Comparison of ENCODE assay signal across 11 cellular contexts in genomic region chr6:31813463-31813849, GRCh38. TPM values are rescaled to one million over a fixed set of nuclear protein-coding genes. Genes with fewer than 3 reads are reported as not detected.
DNase-seq lines count a peak whose midpoint lies in the region; ATAC-seq, FAIRE-seq and TF ChIP-seq lines count a peak whose summit lies in the region.
"Had no signal": no experiment of that assay in that cellular context is flagged by ENCODE, and none has a peak within 500 bp of the region (broad histone marks: within the 10 kb centered on the region; RNA-seq: fewer than 3 reads in every experiment).

No MANE protein-coding gene starts in this region.

- ATAC-seq in HepG2 (no peak), HG03135 (IDR thresholded peaks at IDR 0.05; ENCODE audit: unreplicated experiment) (no peak)

- BruUV-seq in HepG2 (replicated peaks; lab: Mats Ljungman, UMichigan): no TSS peak

- H3K9ac ChIP-seq in HepG2 (ENCODE audit: insufficient read depth, low read depth, low read length): peak overlapping the region; percentile 7; the same call in 1 of the 2 replicates
- H3K9ac ChIP-seq in stomach smooth muscle (ENCODE audit: low read length in 2 of 2): peak overlapping the region; percentile 69

- H3K9me3 Mint-ChIP-seq in T-helper 1 cell treated with Interleukin-12 subunit alpha and Interleukin-12 subunit beta and Interleukin-4 antibody, amounts not matched to agents 30 μg/mL and 1 μg/mL, for 36 hours: no peaks in the 10 kb centered on the region

- H3K4me2 ChIP-seq in HepG2 (ENCODE audit: low read depth, low read length): 0 out of 2 replicates have a peak overlapping the region, but pooled peaks have one; percentile 33

- no peak for DNase-seq in T-helper 1 cell
- DNase-seq in ascending aorta (ENCODE audit: low spot score in 2 of 2): no peak
- DNase-seq in HepG2 (ENCODE audit: low spot score): no peak
- no peak for DNase-seq in NOMO-1 (lab: John Stamatoyannopoulos, UW; ENCODE audit: unreplicated experiment in 2 of 2)
- DNase-seq in stimulated activated CD8-positive, alpha-beta memory T cell treated with anti-CD3 and anti-CD28 coated beads, Interleukin-4, amount 100 ng/mL, for 48 hours: no peak
- DNase-seq: NCI-H1092 had no signal

- peaks cover 12% of the 10 kb centered on the region for H3K79me2 ChIP-seq in HepG2 (ENCODE audit: insufficient read depth, low read length)

- no peak for FAIRE-seq in HepG2 (lab: Jason Lieb, UNC)
- FAIRE-seq: A204.1, GM12892 had no signal

- no peaks in the 10 kb centered on the region for H3K27me3 Mint-ChIP-seq in T-helper 1 cell treated with Interleukin-12 subunit alpha and Interleukin-12 subunit beta and Interleukin-4 antibody, amounts not matched to agents 30 μg/mL and 1 μg/mL, for 36 hours (ENCODE audit: low read depth)

- H3K4me3 Mint-ChIP-seq in T-helper 1 cell treated with Interleukin-12 subunit alpha and Interleukin-12 subunit beta and Interleukin-4 antibody, amounts not matched to agents 30 μg/mL and 1 μg/mL, for 36 hours: peak overlapping the region; percentile 90

- H3K27me3 ChIP-seq in ascending aorta: no peaks in the 10 kb centered on the region
- no peaks in the 10 kb centered on the region for H3K27me3 ChIP-seq in HepG2 (ENCODE audit: control insufficient read depth in 1 of 2, insufficient read depth in 2 of 2, low read length in 2 of 2)
- no peaks in the 10 kb centered on the region for H3K27me3 ChIP-seq in stomach smooth muscle (ENCODE audit: control insufficient read depth in 1 of 2, insufficient read depth in 2 of 2, low read length in 2 of 2)

- no peak overlapping the region for H2AFZ ChIP-seq in HepG2 (ENCODE audit: low read length)

- WGBS in HepG2 (ENCODE audit: low lambda C conversion rate): 95% methylated on average over 7 of the region's 7 CpGs

- H3K27ac Mint-ChIP-seq in T-helper 1 cell treated with Interleukin-12 subunit alpha and Interleukin-12 subunit beta and Interleukin-4 antibody, amounts not matched to agents 30 μg/mL and 1 μg/mL, for 36 hours: peak overlapping the region; percentile 87

- H3K36me3 ChIP-seq in ascending aorta (no peaks in the 10 kb centered on the region), HepG2 (replicated peaks in 1 of 2; ENCODE audit: control insufficient read depth in 1 of 2, insufficient read depth in 2 of 2, low read length in 2 of 2) (no peaks in the 10 kb centered on the region), stomach smooth muscle (ENCODE audit: control insufficient read depth in 2 of 2, insufficient read depth in 2 of 2, low read length in 2 of 2) (no peaks in the 10 kb centered on the region)

- CTCF ChIA-PET in HepG2 (lab: Yijun Ruan, JAX; ENCODE audit: low intra/inter-chr PET ratio, low total read pairs): no interaction called here

- H3K4me1 Mint-ChIP-seq in T-helper 1 cell treated with Interleukin-12 subunit alpha and Interleukin-12 subunit beta and Interleukin-4 antibody, amounts not matched to agents 30 μg/mL and 1 μg/mL, for 36 hours (ENCODE audit: low read depth): peaks cover 34% of the 10 kb centered on the region

- no peak for TF ChIP-seq POLR2A in HepG2 (IDR thresholded peaks at IDR 0.05; ENCODE audit: insufficient read depth in 1 of 2, low read depth in 2 of 2, low read length in 2 of 2)

- H3K27ac ChIP-seq in ascending aorta: peak overlapping the region; percentile 96
- H3K27ac ChIP-seq in HepG2 (ENCODE audit: extremely low read length, insufficient read depth, low read length): peak overlapping the region; percentile 95
- H3K27ac ChIP-seq in stomach smooth muscle (ENCODE audit: low read length): peak overlapping the region; percentile 84

- in situ Hi-C loops in HepG2 (cut with HindIII; ENCODE audit: extremely low pct_ligation_motif_present, low pct_unique_long_range_greater_than_20kb): no loop called here

- H3K36me3 Mint-ChIP-seq in T-helper 1 cell treated with Interleukin-12 subunit alpha and Interleukin-12 subunit beta and Interleukin-4 antibody, amounts not matched to agents 30 μg/mL and 1 μg/mL, for 36 hours (ENCODE audit: low read depth): peaks cover 26% of the 10 kb centered on the region

- POLR2A ChIA-PET in HepG2 (lab: Yijun Ruan, JAX): interaction anchor here (1.0 to 3.6 kb wide), 10 partner anchors 13 to 161 kb away, joined by 3 to 102 read pairs (median 12); partner anchors contain the start of genes BAG6, CFB, HSPA1B and NEU1

- TF ChIP-seq EP300 in HepG2 (IDR thresholded peaks at IDR 0.05; ENCODE audit: low read depth in 2 of 2, low read length in 2 of 2) (no peak), HepG2 (CRISPR knock-in tag; IDR thresholded peaks at IDR 0.05; ENCODE audit: borderline replicate concordance) (no peak)

- H4K20me1 ChIP-seq in HepG2 (ENCODE audit: insufficient read depth, low read length): no peaks in the 10 kb centered on the region

- TF ChIP-seq RAD21 in HepG2 (CRISPR knock-in tag; IDR thresholded peaks at IDR 0.05): no peak

- TF ChIP-seq CTCF in ascending aorta (IDR thresholded peaks at IDR 0.05) (no peak), HepG2 (CRISPR knock-in tag; IDR thresholded peaks at IDR 0.05) (no peak)

- intact Hi-C loops in ascending aorta (cut with DNase I): loop anchor here (10.0 kb wide), 1 partner anchor 1161 kb away; no protein-coding TSS in a partner anchor
- intact Hi-C loops in HepG2 (cut with micrococcal nuclease; ENCODE audit: unreplicated experiment): no loop called here

- no peaks in the 10 kb centered on the region for H3K9me3 ChIP-seq in ascending aorta
- no peaks in the 10 kb centered on the region for H3K9me3 ChIP-seq in HepG2 (ENCODE audit: low read length)
- H3K9me3 ChIP-seq in stomach smooth muscle (ENCODE audit: control insufficient read depth in 2 of 2, low read length in 2 of 2): peaks cover 0 to 4% of the 10 kb centered on the region in 2 donors

- peak overlapping the region in 1 of 2 donors; percentile 72 for H3K4me3 ChIP-seq in ascending aorta
- peak overlapping the region in 1 of 3 experiments; percentile 71; a peak in 1 of 6 replicates for H3K4me3 ChIP-seq in HepG2 (replicated peaks in 1 of 3; ENCODE audit: insufficient read depth in 1 of 3, low read depth in 2 of 3, low read length in 3 of 3)
- H3K4me3 ChIP-seq in stomach smooth muscle (ENCODE audit: low read length in 2 of 2): peak overlapping the region in 1 of 2 donors; percentile 44

- H3K4me1 ChIP-seq in ascending aorta: peaks cover 7 to 11% of the 10 kb centered on the region in 2 donors
- H3K4me1 ChIP-seq in HepG2 (ENCODE audit: insufficient read depth, low read length): peaks cover 29% of the 10 kb centered on the region
- H3K4me1 ChIP-seq in stomach smooth muscle (ENCODE audit: control insufficient read depth, insufficient read depth, low read length): peaks cover 7% of the 10 kb centered on the region

RNA-seq across cellular contexts. Expression of gene HSPA1L, which starts 1.6 kb away (rescaled TPM):
- not detected for total RNA-seq in ascending aorta
- 0.55 and 0.94 TPM in 2 replicates for total RNA-seq in HepG2 (2016; rRNA removed; fragmentation: Illumina TruSeq; extraction: Trizol)
- 0.18 and 0.30 TPM in 2 replicates for total RNA-seq in HepG2 (2016; cell fraction: cytosol; rRNA removed; fragmentation: Illumina TruSeq; extraction: Trizol; ENCODE audit: low read depth)
- 0.87 and 0.97 TPM in 2 replicates for total RNA-seq in HepG2 (2016; cell fraction: insoluble cytoplasmic fraction; rRNA removed; fragmentation: Illumina TruSeq; extraction: Trizol)
- total RNA-seq in HepG2 (2016; cell fraction: membrane; rRNA removed; fragmentation: Illumina TruSeq; extraction: Trizol): 0.55 and 0.56 TPM in 2 replicates
- total RNA-seq in HepG2 (2016; cell fraction: nucleus; rRNA removed; fragmentation: Illumina TruSeq; extraction: Trizol): 0.38 and 0.47 TPM in 2 replicates
- 0.78 and 1.0 TPM in 2 replicates for polyA plus RNA-seq in HepG2 (2011; rRNA removed)
- 0.67 and 0.72 TPM in 2 replicates for polyA plus RNA-seq in HepG2 (2011; cell fraction: cytosol; rRNA removed)
- polyA plus RNA-seq in HepG2 (2011; cell fraction: nucleus; rRNA removed): 0.45 and 0.73 TPM in 2 replicates
- 0.87 and 1.1 TPM in 2 replicates for polyA plus RNA-seq in HepG2 (2012)
- 0.08 and 0.12 TPM in 2 replicates for polyA plus RNA-seq in HepG2 (2016; cell fraction: cytosol; fragmentation: Illumina TruSeq; extraction: Trizol; ENCODE audit: low read depth)
- 0.98 and 1.0 TPM in 2 replicates for polyA plus RNA-seq in HepG2 (2016; cell fraction: insoluble cytoplasmic fraction; fragmentation: Illumina TruSeq; extraction: Trizol; ENCODE audit: low read depth)
- 0.34 and 0.37 TPM in 2 replicates for polyA plus RNA-seq in HepG2 (2016; cell fraction: membrane; fragmentation: Illumina TruSeq; extraction: Trizol; ENCODE audit: low read depth)
- polyA plus RNA-seq in HepG2 (2016; cell fraction: nucleus; fragmentation: Illumina TruSeq; extraction: Trizol; ENCODE audit: insufficient read depth, low read depth): 0.93 and 1.0 TPM in 2 replicates
- polyA minus RNA-seq in HepG2 (2011; rRNA and poly(A)+ RNA removed; ENCODE audit: low replicate concordance): 0.46 and 2.2 TPM in 2 replicates
- polyA minus RNA-seq in HepG2 (2011; cell fraction: cytosol; rRNA and poly(A)+ RNA removed): 0.44 and 0.59 TPM in 2 replicates
- polyA minus RNA-seq in HepG2 (2011; cell fraction: nucleus; rRNA and poly(A)+ RNA removed): 0.25 and 0.39 TPM in 2 replicates

RNA-seq across cellular contexts. Expression of gene HSPA1A, which starts 1.9 kb away (rescaled TPM):
- total RNA-seq in ascending aorta: 288 TPM
- total RNA-seq in HepG2 (2016; rRNA removed; fragmentation: Illumina TruSeq; extraction: Trizol): 83.5 and 85.0 TPM in 2 replicates
- 4.6 and 5.3 TPM in 2 replicates for total RNA-seq in HepG2 (2016; cell fraction: cytosol; rRNA removed; fragmentation: Illumina TruSeq; extraction: Trizol; ENCODE audit: low read depth)
- total RNA-seq in HepG2 (2016; cell fraction: insoluble cytoplasmic fraction; rRNA removed; fragmentation: Illumina TruSeq; extraction: Trizol): 66.4 and 92.2 TPM in 2 replicates
- 7.7 and 11.3 TPM in 2 replicates for total RNA-seq in HepG2 (2016; cell fraction: membrane; rRNA removed; fragmentation: Illumina TruSeq; extraction: Trizol)
- 35.4 and 46.0 TPM in 2 replicates for total RNA-seq in HepG2 (2016; cell fraction: nucleus; rRNA removed; fragmentation: Illumina TruSeq; extraction: Trizol)
- 44.5 and 80.9 TPM in 2 replicates for polyA plus RNA-seq in HepG2 (2011; rRNA removed)
- polyA plus RNA-seq in HepG2 (2011; cell fraction: cytosol; rRNA removed): 35.0 and 45.6 TPM in 2 replicates
- polyA plus RNA-seq in HepG2 (2011; cell fraction: nucleus; rRNA removed): 53.4 and 85.2 TPM in 2 replicates
- 38.1 and 121 TPM in 2 replicates for polyA plus RNA-seq in HepG2 (2012)
- 3.7 and 5.6 TPM in 2 replicates for polyA plus RNA-seq in HepG2 (2016; cell fraction: cytosol; fragmentation: Illumina TruSeq; extraction: Trizol; ENCODE audit: low read depth)
- 80.2 and 101 TPM in 2 replicates for polyA plus RNA-seq in HepG2 (2016; cell fraction: insoluble cytoplasmic fraction; fragmentation: Illumina TruSeq; extraction: Trizol; ENCODE audit: low read depth)
- 5.1 and 7.0 TPM in 2 replicates for polyA plus RNA-seq in HepG2 (2016; cell fraction: membrane; fragmentation: Illumina TruSeq; extraction: Trizol; ENCODE audit: low read depth)
- 67.0 and 75.7 TPM in 2 replicates for polyA plus RNA-seq in HepG2 (2016; cell fraction: nucleus; fragmentation: Illumina TruSeq; extraction: Trizol; ENCODE audit: insufficient read depth, low read depth)
- 44.1 and 271 TPM in 2 replicates for polyA minus RNA-seq in HepG2 (2011; rRNA and poly(A)+ RNA removed; ENCODE audit: low replicate concordance)
- 27.3 and 48.7 TPM in 2 replicates for polyA minus RNA-seq in HepG2 (2011; cell fraction: cytosol; rRNA and poly(A)+ RNA removed)
- polyA minus RNA-seq in HepG2 (2011; cell fraction: nucleus; rRNA and poly(A)+ RNA removed): 14.2 and 25.9 TPM in 2 replicates

RNA-seq across cellular contexts. Expression of gene LSM2, which starts 6.7 kb away (rescaled TPM):
- total RNA-seq in ascending aorta (61.3 TPM), HepG2 (2016; rRNA removed; fragmentation: Illumina TruSeq; extraction: Trizol) (90.5 and 93.7 TPM in 2 replicates)
- 84.8 and 113 TPM in 2 replicates for total RNA-seq in HepG2 (2016; cell fraction: cytosol; rRNA removed; fragmentation: Illumina TruSeq; extraction: Trizol; ENCODE audit: low read depth)
- 85.1 and 91.1 TPM in 2 replicates for total RNA-seq in HepG2 (2016; cell fraction: insoluble cytoplasmic fraction; rRNA removed; fragmentation: Illumina TruSeq; extraction: Trizol)
- 109 and 138 TPM in 2 replicates for total RNA-seq in HepG2 (2016; cell fraction: membrane; rRNA removed; fragmentation: Illumina TruSeq; extraction: Trizol)
- 34.2 and 38.1 TPM in 2 replicates for total RNA-seq in HepG2 (2016; cell fraction: nucleus; rRNA removed; fragmentation: Illumina TruSeq; extraction: Trizol)
- polyA plus RNA-seq in HepG2 (2011; rRNA removed): 64.7 and 69.4 TPM in 2 replicates
- polyA plus RNA-seq in HepG2 (2011; cell fraction: cytosol; rRNA removed): 89.7 and 101 TPM in 2 replicates
- polyA plus RNA-seq in HepG2 (2011; cell fraction: nucleus; rRNA removed): 34.2 and 36.0 TPM in 2 replicates
- polyA plus RNA-seq in HepG2 (2012): 71.2 and 86.4 TPM in 2 replicates
- 98.5 and 146 TPM in 2 replicates for polyA plus RNA-seq in HepG2 (2016; cell fraction: cytosol; fragmentation: Illumina TruSeq; extraction: Trizol; ENCODE audit: low read depth)
- polyA plus RNA-seq in HepG2 (2016; cell fraction: insoluble cytoplasmic fraction; fragmentation: Illumina TruSeq; extraction: Trizol; ENCODE audit: low read depth): 103 and 104 TPM in 2 replicates
- 107 and 140 TPM in 2 replicates for polyA plus RNA-seq in HepG2 (2016; cell fraction: membrane; fragmentation: Illumina TruSeq; extraction: Trizol; ENCODE audit: low read depth)
- polyA plus RNA-seq in HepG2 (2016; cell fraction: nucleus; fragmentation: Illumina TruSeq; extraction: Trizol; ENCODE audit: insufficient read depth, low read depth): 61.6 and 67.5 TPM in 2 replicates
- 56.3 and 77.2 TPM in 2 replicates for polyA minus RNA-seq in HepG2 (2011; rRNA and poly(A)+ RNA removed; ENCODE audit: low replicate concordance)
- polyA minus RNA-seq in HepG2 (2011; cell fraction: cytosol; rRNA and poly(A)+ RNA removed): 44.2 and 47.4 TPM in 2 replicates
- polyA minus RNA-seq in HepG2 (2011; cell fraction: nucleus; rRNA and poly(A)+ RNA removed): 7.2 and 10.2 TPM in 2 replicates

RNA-seq across cellular contexts. Expression of gene HSPA1B, which starts 14.1 kb away (rescaled TPM):
- total RNA-seq in ascending aorta (613 TPM), HepG2 (2016; rRNA removed; fragmentation: Illumina TruSeq; extraction: Trizol) (186 and 189 TPM in 2 replicates)
- 8.9 and 12.5 TPM in 2 replicates for total RNA-seq in HepG2 (2016; cell fraction: cytosol; rRNA removed; fragmentation: Illumina TruSeq; extraction: Trizol; ENCODE audit: low read depth)
- 148 and 193 TPM in 2 replicates for total RNA-seq in HepG2 (2016; cell fraction: insoluble cytoplasmic fraction; rRNA removed; fragmentation: Illumina TruSeq; extraction: Trizol)
- total RNA-seq in HepG2 (2016; cell fraction: membrane; rRNA removed; fragmentation: Illumina TruSeq; extraction: Trizol): 24.6 and 28.1 TPM in 2 replicates
- total RNA-seq in HepG2 (2016; cell fraction: nucleus; rRNA removed; fragmentation: Illumina TruSeq; extraction: Trizol): 88.3 and 95.9 TPM in 2 replicates
- polyA plus RNA-seq in HepG2 (2011; rRNA removed): 26.0 and 57.2 TPM in 2 replicates
- polyA plus RNA-seq in HepG2 (2011; cell fraction: cytosol; rRNA removed): 26.6 and 33.8 TPM in 2 replicates
- 55.8 and 89.9 TPM in 2 replicates for polyA plus RNA-seq in HepG2 (2011; cell fraction: nucleus; rRNA removed)
- 39.8 and 132 TPM in 2 replicates for polyA plus RNA-seq in HepG2 (2012)
- 5.4 and 5.8 TPM in 2 replicates for polyA plus RNA-seq in HepG2 (2016; cell fraction: cytosol; fragmentation: Illumina TruSeq; extraction: Trizol; ENCODE audit: low read depth)
- polyA plus RNA-seq in HepG2 (2016; cell fraction: insoluble cytoplasmic fraction; fragmentation: Illumina TruSeq; extraction: Trizol; ENCODE audit: low read depth): 148 and 182 TPM in 2 replicates
- polyA plus RNA-seq in HepG2 (2016; cell fraction: membrane; fragmentation: Illumina TruSeq; extraction: Trizol; ENCODE audit: low read depth): 11.1 and 13.6 TPM in 2 replicates
- 115 and 118 TPM in 2 replicates for polyA plus RNA-seq in HepG2 (2016; cell fraction: nucleus; fragmentation: Illumina TruSeq; extraction: Trizol; ENCODE audit: insufficient read depth, low read depth)
- polyA minus RNA-seq in HepG2 (2011; rRNA and poly(A)+ RNA removed; ENCODE audit: low replicate concordance): 84.4 and 185 TPM in 2 replicates
- 48.1 and 67.3 TPM in 2 replicates for polyA minus RNA-seq in HepG2 (2011; cell fraction: cytosol; rRNA and poly(A)+ RNA removed)
- 22.7 and 36.4 TPM in 2 replicates for polyA minus RNA-seq in HepG2 (2011; cell fraction: nucleus; rRNA and poly(A)+ RNA removed)

RNA-seq across cellular contexts. Expression of gene VARS1, which starts 17.9 kb away (rescaled TPM):
- total RNA-seq in ascending aorta (48.3 TPM), HepG2 (2016; rRNA removed; fragmentation: Illumina TruSeq; extraction: Trizol) (56.1 and 59.2 TPM in 2 replicates)
- total RNA-seq in HepG2 (2016; cell fraction: cytosol; rRNA removed; fragmentation: Illumina TruSeq; extraction: Trizol; ENCODE audit: low read depth): 36.5 and 36.9 TPM in 2 replicates
- 50.7 and 55.3 TPM in 2 replicates for total RNA-seq in HepG2 (2016; cell fraction: insoluble cytoplasmic fraction; rRNA removed; fragmentation: Illumina TruSeq; extraction: Trizol)
- 27.2 and 29.5 TPM in 2 replicates for total RNA-seq in HepG2 (2016; cell fraction: membrane; rRNA removed; fragmentation: Illumina TruSeq; extraction: Trizol)
- total RNA-seq in HepG2 (2016; cell fraction: nucleus; rRNA removed; fragmentation: Illumina TruSeq; extraction: Trizol): 86.8 and 97.8 TPM in 2 replicates
- 14.7 and 19.9 TPM in 2 replicates for polyA plus RNA-seq in HepG2 (2011; rRNA removed)
- polyA plus RNA-seq in HepG2 (2011; cell fraction: cytosol; rRNA removed): 9.3 and 11.8 TPM in 2 replicates
- polyA plus RNA-seq in HepG2 (2011; cell fraction: nucleus; rRNA removed): 168 and 186 TPM in 2 replicates
- polyA plus RNA-seq in HepG2 (2012): 66.0 and 85.3 TPM in 2 replicates
- 13.0 and 13.1 TPM in 2 replicates for polyA plus RNA-seq in HepG2 (2016; cell fraction: cytosol; fragmentation: Illumina TruSeq; extraction: Trizol; ENCODE audit: low read depth)
- polyA plus RNA-seq in HepG2 (2016; cell fraction: insoluble cytoplasmic fraction; fragmentation: Illumina TruSeq; extraction: Trizol; ENCODE audit: low read depth): 49.9 and 74.0 TPM in 2 replicates
- polyA plus RNA-seq in HepG2 (2016; cell fraction: membrane; fragmentation: Illumina TruSeq; extraction: Trizol; ENCODE audit: low read depth): 19.6 and 25.4 TPM in 2 replicates
- polyA plus RNA-seq in HepG2 (2016; cell fraction: nucleus; fragmentation: Illumina TruSeq; extraction: Trizol; ENCODE audit: insufficient read depth, low read depth): 221 and 231 TPM in 2 replicates
- polyA minus RNA-seq in HepG2 (2011; rRNA and poly(A)+ RNA removed; ENCODE audit: low replicate concordance): 58.3 and 63.6 TPM in 2 replicates
- 37.6 and 39.2 TPM in 2 replicates for polyA minus RNA-seq in HepG2 (2011; cell fraction: cytosol; rRNA and poly(A)+ RNA removed)
- polyA minus RNA-seq in HepG2 (2011; cell fraction: nucleus; rRNA and poly(A)+ RNA removed): 34.9 and 47.5 TPM in 2 replicates
